16 cellular contexts compared by ENCODE assay signal in genomic region chr11:94735907-94736306, GRCh38.
"Had no signal": no experiment of that assay in that cellular context is flagged by ENCODE, and none has a peak within 500 bp of the region (broad histone marks: within the 10 kb centered on the region; RNA-seq: fewer than 3 reads in every experiment).

No MANE protein-coding gene starts in this region.

- H3K36me3 Mint-ChIP-seq: activated naive CD8-positive, alpha-beta T cell; mesothelial cell of epicardium; natural killer cell treated with Interleukin-12 subunit alpha and Interleukin-12 subunit beta and Interleukin-15 and Interleukin-18, amount 100 ng/mL, for 72 hours; stimulated activated effector memory CD8-positive, alpha-beta T cell treated with anti-CD3 and anti-CD28 coated beads, Interleukin-12 subunit alpha, Interleukin-12 subunit beta, amount 100 ng/mL, for 72 hours; type B pancreatic cell had no signal

- H3K4me1 Mint-ChIP-seq: stimulated activated effector memory CD8-positive, alpha-beta T cell treated with anti-CD3 and anti-CD28 coated beads, Interleukin-12 subunit alpha, Interleukin-12 subunit beta, amount 100 ng/mL, for 72 hours had no signal

- DNase-seq: activated CD4-positive, alpha-beta T cell treated with anti-CD3 and anti-CD28 coated beads, Interleukin-2, amount 50 U/mL, for 4 hours; amniotic stem cell; effector memory CD8-positive, alpha-beta T cell; foreskin keratinocyte; left cardiac atrium; lower lobe of right lung; stimulated activated CD4-positive, alpha-beta T cell treated with anti-CD3 and anti-CD28 coated beads, Interleukin-4, amount 100 ng/mL, for 24 hours; stomach had no signal

- ATAC-seq: effector memory CD8-positive, alpha-beta T cell; foreskin keratinocyte; left cardiac atrium; lower lobe of right lung; natural killer cell treated with Interleukin-12 subunit alpha and Interleukin-12 subunit beta and Interleukin-15 and Interleukin-18, amount 100 ng/mL, for 72 hours; sciatic nerve; stimulated activated effector memory CD8-positive, alpha-beta T cell treated with anti-CD3 and anti-CD28 coated beads, Interleukin-12 subunit alpha, Interleukin-12 subunit beta, amount 100 ng/mL, for 72 hours had no signal

- H3K27ac ChIP-seq: foreskin keratinocyte, lower lobe of right lung, parathyroid adenoma, stomach, VCaP had no signal

- H3K4me3 Mint-ChIP-seq: activated naive CD8-positive, alpha-beta T cell; effector memory CD8-positive, alpha-beta T cell; mesothelial cell of epicardium; natural killer cell treated with Interleukin-12 subunit alpha and Interleukin-12 subunit beta and Interleukin-15 and Interleukin-18, amount 100 ng/mL, for 72 hours; stimulated activated effector memory CD8-positive, alpha-beta T cell treated with anti-CD3 and anti-CD28 coated beads, Interleukin-12 subunit alpha, Interleukin-12 subunit beta, amount 100 ng/mL, for 72 hours; type B pancreatic cell had no signal

- H3K27ac Mint-ChIP-seq: activated naive CD8-positive, alpha-beta T cell; effector memory CD8-positive, alpha-beta T cell; mesothelial cell of epicardium; natural killer cell treated with Interleukin-12 subunit alpha and Interleukin-12 subunit beta and Interleukin-15 and Interleukin-18, amount 100 ng/mL, for 72 hours; stimulated activated effector memory CD8-positive, alpha-beta T cell treated with anti-CD3 and anti-CD28 coated beads, Interleukin-12 subunit alpha, Interleukin-12 subunit beta, amount 100 ng/mL, for 72 hours; type B pancreatic cell had no signal

- H3K9me3 Mint-ChIP-seq: effector memory CD8-positive, alpha-beta T cell; mesothelial cell of epicardium; natural killer cell treated with Interleukin-12 subunit alpha and Interleukin-12 subunit beta and Interleukin-15 and Interleukin-18, amount 100 ng/mL, for 72 hours; stimulated activated effector memory CD8-positive, alpha-beta T cell treated with anti-CD3 and anti-CD28 coated beads, Interleukin-12 subunit alpha, Interleukin-12 subunit beta, amount 100 ng/mL, for 72 hours; type B pancreatic cell had no signal
